ENCODE assay signal across 8 cellular contexts in genomic region chr1:173205146-173206051, GRCh38. TPM values are rescaled to one million over a fixed set of nuclear protein-coding genes. Genes with fewer than 3 reads are reported as not detected.
DNase-seq lines count a peak whose midpoint lies in the region; ATAC-seq lines count a peak whose summit lies in the region.

No MANE protein-coding gene starts in this region.

- H3K36me3 ChIP-seq in CD4-positive, CD25-positive, alpha-beta regulatory T cell (ENCODE audit: control insufficient read depth, insufficient read depth, low read length): no peaks in the 10 kb centered on the region

- H3K9me3 Mint-ChIP-seq in CD4-positive, CD25-positive, alpha-beta regulatory T cell: peaks cover 0 to 1% (median 0%) of the 10 kb centered on the region in 7 donors

- H3K27me3 ChIP-seq in CD4-positive, CD25-positive, alpha-beta regulatory T cell (ENCODE audit: control insufficient read depth, insufficient read depth, low read length): no peaks in the 10 kb centered on the region

- peak in 2 of 3 donors; percentile 37 to 62 for DNase-seq in CD4-positive, CD25-positive, alpha-beta regulatory T cell
- peak; percentile 35 for DNase-seq in activated effector memory CD4-positive, alpha-beta T cell treated with Interleukin-2 at 50 U/mL for 16 hours
- no peak for DNase-seq in left lobe of liver (ENCODE audit: low spot score)
- DNase-seq in NCI-H2227 treated with DMSO at 0.1 percent for 48 hours (lab: John Stamatoyannopoulos, UW): no peak
- no peak for DNase-seq in caudate nucleus (lab: John Stamatoyannopoulos, UW)
- DNase-seq in globus pallidus (ENCODE audit: low spot score): no peak

- peaks cover 17 to 37% (median 29%) of the 10 kb centered on the region in 4 donors for H3K4me1 Mint-ChIP-seq in CD4-positive, CD25-positive, alpha-beta regulatory T cell

- peak; percentile 72 to 74 for ATAC-seq in CD4-positive, CD25-positive, alpha-beta regulatory T cell (ENCODE audit: low read depth in 2 of 2)
- ATAC-seq in HG02884 (IDR thresholded peaks at IDR 0.05; ENCODE audit: unreplicated experiment): peak; percentile 43
- ATAC-seq in left lobe of liver: peak; percentile 79
- no peak for ATAC-seq in GM21786 (IDR thresholded peaks at IDR 0.05; ENCODE audit: unreplicated experiment)

- H3K27ac ChIP-seq in CD4-positive, CD25-positive, alpha-beta regulatory T cell (ENCODE audit: insufficient read depth, low read length, poor library complexity, severe bottlenecking): no peak overlapping the region
- no peak overlapping the region for H3K27ac ChIP-seq in caudate nucleus (ENCODE audit: low read depth, low read length)

- peaks cover 14% of the 10 kb centered on the region for H3K4me1 ChIP-seq in CD4-positive, CD25-positive, alpha-beta regulatory T cell (ENCODE audit: control insufficient read depth, insufficient read depth, low read length, poor library complexity, severe bottlenecking)

- peak overlapping the region; percentile 84 to 98 (median 86) for H3K27ac Mint-ChIP-seq in CD4-positive, CD25-positive, alpha-beta regulatory T cell

- peak overlapping the region; percentile 43 for H3K4me3 ChIP-seq in CD4-positive, CD25-positive, alpha-beta regulatory T cell (ENCODE audit: low read depth, low read length)

- peaks cover 5% of the 10 kb centered on the region for H3K27me3 Mint-ChIP-seq in CD4-positive, CD25-positive, alpha-beta regulatory T cell

- H3K4me3 Mint-ChIP-seq in CD4-positive, CD25-positive, alpha-beta regulatory T cell: peak overlapping the region; percentile 20 to 77 (median 58)

- H3K36me3 Mint-ChIP-seq in CD4-positive, CD25-positive, alpha-beta regulatory T cell: no peaks in the 10 kb centered on the region

- H3K9me3 ChIP-seq in CD4-positive, CD25-positive, alpha-beta regulatory T cell (ENCODE audit: control insufficient read depth in 2 of 2, low read length in 2 of 2): no peaks in the 10 kb centered on the region

RNA-seq across cellular contexts. Expression of gene TNFSF4, which starts 1.7 kb away (rescaled TPM):
- 2.9 TPM for total RNA-seq in CD4-positive, CD25-positive, alpha-beta regulatory T cell
- polyA plus RNA-seq in CD4-positive, CD25-positive, alpha-beta regulatory T cell: under 1 TPM; 0.18 to 0.46 (median 0.41) TPM
- total RNA-seq in left lobe of liver: 0.58 TPM

Comparison
In these comparisons a context has a peak if more than half of its experiments do, and no peak if none do; other contexts are left out.
1. DNase-seq: peak in CD4-positive, CD25-positive, alpha-beta regulatory T cell (2 of 3) and activated effector memory CD4-positive, alpha-beta T cell treated with Interleukin-2 at 50 U/mL for 16 hours (single experiment); none in left lobe of liver (single experiment), NCI-H2227 treated with DMSO at 0.1 percent for 48 hours (single experiment), caudate nucleus (0 of 61) and globus pallidus (single experiment).